ENCODE assay signal across 7 cellular contexts in the genomic region with DNA sequence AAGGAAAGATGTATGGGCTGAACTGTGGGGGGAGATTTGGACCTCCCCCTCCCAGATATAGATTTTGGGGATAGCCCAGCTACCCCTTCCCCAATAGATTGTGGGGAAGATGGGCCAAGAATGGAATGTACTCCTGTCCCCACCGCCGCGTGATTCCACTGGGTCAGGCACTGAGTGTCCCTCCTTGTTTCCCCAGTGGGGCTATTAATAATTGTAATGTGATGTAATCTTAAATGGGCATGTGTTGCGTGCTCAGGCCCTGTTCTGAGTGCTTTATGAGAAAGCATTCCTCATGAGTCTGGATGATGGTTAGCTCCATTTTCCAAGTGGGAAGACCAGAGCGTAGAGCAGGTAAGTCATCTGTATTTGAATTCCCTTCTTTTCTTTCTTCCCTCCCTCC. TPM values are rescaled to one million over a fixed set of nuclear protein-coding genes. Genes with fewer than 3 reads are reported as not detected.
DNase-seq lines count a peak whose midpoint lies in the region; ATAC-seq, FAIRE-seq and TF ChIP-seq lines count a peak whose summit lies in the region.
"Had no signal": no experiment of that assay in that cellular context is flagged by ENCODE, and none has a peak within 500 bp of the region (broad histone marks: within the 10 kb centered on the region; RNA-seq: fewer than 3 reads in every experiment).

No MANE protein-coding gene starts in this region.

- H3K9me3 Mint-ChIP-seq in naive thymus-derived CD8-positive, alpha-beta T cell, result no peaks in the 10 kb centered on the region

- ATAC-seq in naive thymus-derived CD8-positive, alpha-beta T cell, result no peak
- ATAC-seq in omental fat pad (ENCODE audit: low FRiP score), result no peak

- peaks cover 21 to 37% (median 33%) of the 10 kb centered on the region in 4 donors for H3K4me1 Mint-ChIP-seq in naive thymus-derived CD8-positive, alpha-beta T cell

- H3K27me3 Mint-ChIP-seq in naive thymus-derived CD8-positive, alpha-beta T cell, result peaks cover 0 to 6% (median 2%) of the 10 kb centered on the region in 5 donors

- POLR2A ChIA-PET in naive thymus-derived CD8-positive, alpha-beta T cell (lab: Charles Lee), result interaction anchor here (0.6 to 5.2 kb wide), 9 partner anchors 14 to 1060 kb away, joined by 3 to 56 read pairs (median 4); partner anchors contain the start of genes CATSPERG, FAM98C, GGN and RPS16

- TF ChIP-seq POLR2A in GM12892 (IDR thresholded peaks at IDR 0.05; ENCODE audit: low read depth, low read length), result no peak

- DNase-seq in GM12892 (ENCODE audit: insufficient read length), result no peak
- no peak for DNase-seq in astrocyte of the spinal cord (ENCODE audit: low read depth, low spot score)
- DNase-seq in naive thymus-derived CD8-positive, alpha-beta T cell, result no peak
- no peak for DNase-seq in retina
- no peak for DNase-seq in omental fat pad (ENCODE audit: low spot score)
- DNase-seq in NCI-H2196 treated with DMSO at 0.1 percent for 48 hours (lab: John Stamatoyannopoulos, UW; ENCODE audit: unreplicated experiment), result no peak
- DNase-seq: stimulated activated CD4-positive, alpha-beta T cell treated with anti-CD3 and anti-CD28 coated beads, Interleukin-15, amount 100 ng/mL, for 24 hours had no signal

- H3K36me3 Mint-ChIP-seq in naive thymus-derived CD8-positive, alpha-beta T cell, result peaks cover 0 to 50% (median 22%) of the 10 kb centered on the region in 3 donors

- in situ Hi-C loops in astrocyte of the spinal cord (cut with HindIII; ENCODE audit: low sequenced_read_pairs), result no loop called here

- H3K4me3 Mint-ChIP-seq in naive thymus-derived CD8-positive, alpha-beta T cell, result peak overlapping the region; percentile 94 to 100 (median 99)

- peak overlapping the region in 6 of 10 donors; percentile 95 to 100 (median 98) for H3K27ac Mint-ChIP-seq in naive thymus-derived CD8-positive, alpha-beta T cell

- peak; percentile 9 for FAIRE-seq in GM12892 (lab: Jason Lieb, UNC)

- peak overlapping the region; percentile 92 for H3K4me3 ChIP-seq in astrocyte of the spinal cord (ENCODE audit: low read depth, low read length)

- TF ChIP-seq CTCF in astrocyte of the spinal cord (IDR thresholded peaks at IDR 0.05; ENCODE audit: low read depth, low read length) (no peak), omental fat pad (IDR thresholded peaks at IDR 0.05) (no peak)

RNA-seq across cellular contexts. Expression of gene PSMD8, which starts 1.4 kb away (rescaled TPM):
- 151 TPM for polyA plus RNA-seq in GM12892 (2012; ENCODE audit: missing spikeins)
- total RNA-seq in naive thymus-derived CD8-positive, alpha-beta T cell, result 10 to 100 TPM; 73.8 to 80.7 TPM
- 100 to 1,000 TPM; 137 to 139 (median 137) TPM for polyA plus RNA-seq in naive thymus-derived CD8-positive, alpha-beta T cell
- total RNA-seq in omental fat pad, result 100 to 1,000 TPM; 177 to 505 (median 425) TPM

RNA-seq across cellular contexts. Expression of gene GGN, which starts 12.1 kb away (rescaled TPM):
- not detected for polyA plus RNA-seq in GM12892 (2012; ENCODE audit: missing spikeins)
- total RNA-seq in naive thymus-derived CD8-positive, alpha-beta T cell, result not detected
- not detected for polyA plus RNA-seq in naive thymus-derived CD8-positive, alpha-beta T cell
- total RNA-seq in omental fat pad, result not detected

RNA-seq across cellular contexts. Expression of gene SPRED3, which starts 12.7 kb away (rescaled TPM):
- polyA plus RNA-seq in GM12892 (2012; ENCODE audit: missing spikeins), result 0.42 TPM
- 1 to 10 TPM; 1.8 to 2.6 TPM for total RNA-seq in naive thymus-derived CD8-positive, alpha-beta T cell
- under 1 TPM in 2 of 3 donors, not detected in 1; 0.02 to 0.16 TPM for polyA plus RNA-seq in naive thymus-derived CD8-positive, alpha-beta T cell
- under 1 TPM in 3 of 4 donors, not detected in 1; 0.44 to 0.93 (median 0.84) TPM for total RNA-seq in omental fat pad

RNA-seq across cellular contexts. Expression of gene FAM98C, which starts 27.1 kb away (rescaled TPM):
- polyA plus RNA-seq in GM12892 (2012; ENCODE audit: missing spikeins), result 13.8 TPM
- 10 to 100 TPM; 39.6 to 45.0 TPM for total RNA-seq in naive thymus-derived CD8-positive, alpha-beta T cell
- polyA plus RNA-seq in naive thymus-derived CD8-positive, alpha-beta T cell, result 10 to 100 TPM; 12.6 to 15.5 (median 15.4) TPM
- 10 to 100 TPM in 3 of 4 donors, 1 to 10 TPM in 1; 7.4 to 22.7 (median 10.6) TPM for total RNA-seq in omental fat pad

RNA-seq across cellular contexts. Expression of gene CATSPERG, which starts 40.1 kb away (rescaled TPM):
- 2.0 TPM for polyA plus RNA-seq in GM12892 (2012; ENCODE audit: missing spikeins)
- total RNA-seq in naive thymus-derived CD8-positive, alpha-beta T cell, result 10 to 100 TPM; 23.5 to 24.5 TPM
- 1 to 10 TPM in 2 of 3 donors, under 1 TPM in 1; 0.76 to 6.6 (median 2.9) TPM for polyA plus RNA-seq in naive thymus-derived CD8-positive, alpha-beta T cell
- total RNA-seq in omental fat pad, result 1 to 10 TPM; 2.8 to 6.6 (median 4.3) TPM
